In genomic region chr10:71431216-71431944, GRCh38 we compare ENCODE assay signal across 21 cellular contexts. TPM values are rescaled to one million over a fixed set of nuclear protein-coding genes. Genes with fewer than 3 reads are reported as not detected.
A peak's percentile ranks its signal among the peaks of the same experiment; 100 is the strongest.
DNase-seq lines count a peak whose midpoint lies in the region; ATAC-seq and TF ChIP-seq lines count a peak whose summit lies in the region.
"Had no signal": no experiment of that assay in that cellular context is flagged by ENCODE, and none has a peak within 500 bp of the region (broad histone marks: within the 10 kb centered on the region; RNA-seq: fewer than 3 reads in every experiment).

No MANE protein-coding gene starts in this region.

- no peak for ATAC-seq in stimulated activated naive CD8-positive, alpha-beta T cell treated with anti-CD3 and anti-CD28 coated beads, Interleukin-15, Interleukin-2, amounts not matched to agents 100 U/mL and 50 U/mL, for 24 hours
- ATAC-seq: lower lobe of right lung had no signal

- POLR2A ChIA-PET in A673 (lab: Charles Lee; ENCODE audit: low non-redundant PET), result no interaction called here

- H3K36me3 ChIP-seq in A673 (ENCODE audit: insufficient read depth, low read length, poor library complexity, severe bottlenecking) (no peaks in the 10 kb centered on the region), osteoblast (ENCODE audit: insufficient read depth, low read length) (no peaks in the 10 kb centered on the region), tibial nerve (no peaks in the 10 kb centered on the region)
- H3K36me3 ChIP-seq: lower lobe of right lung had no signal

- H3K79me2 ChIP-seq in osteoblast (ENCODE audit: insufficient read depth, low read length), result no peaks in the 10 kb centered on the region

- no peaks in the 10 kb centered on the region for H4K20me1 ChIP-seq in osteoblast (ENCODE audit: insufficient read depth, low read length)

- no peak overlapping the region for H3K4me2 ChIP-seq in osteoblast (ENCODE audit: insufficient read depth, low read length)
- H3K4me2 ChIP-seq: smooth muscle cell had no signal

- no peaks in the 10 kb centered on the region for H3K36me3 Mint-ChIP-seq in HFFc6 (ENCODE audit: low read depth)

- no peaks in the 10 kb centered on the region for H3K27me3 ChIP-seq in A673 (replicated peaks; ENCODE audit: insufficient read depth, low read depth, low read length, poor library complexity)
- H3K27me3 ChIP-seq in osteoblast (ENCODE audit: insufficient read depth, low read length), result peaks cover 5% of the 10 kb centered on the region
- H3K27me3 ChIP-seq in tibial nerve, result no peaks in the 10 kb centered on the region

- H3K27ac ChIP-seq in A673 (ENCODE audit: low read depth, low read length, poor library complexity, severe bottlenecking) (peak overlapping the region; percentile 80), osteoblast (ENCODE audit: low read depth, low read length) (no peak overlapping the region), tibial nerve (no peak overlapping the region)
- H3K27ac ChIP-seq: lower lobe of right lung had no signal

- CTCF ChIA-PET in A673 (lab: Charles Lee), result no interaction called here

- H3K4me1 ChIP-seq in A673 (ENCODE audit: insufficient read depth, low read length, poor library complexity, severe bottlenecking), result peaks cover 74% of the 10 kb centered on the region
- no peaks in the 10 kb centered on the region for H3K4me1 ChIP-seq in osteoblast (ENCODE audit: insufficient read depth, low read length)
- H3K4me1 ChIP-seq in tibial nerve, result peaks cover 0 to 24% (median 6%) of the 10 kb centered on the region in 4 donors

- H3K27me3 Mint-ChIP-seq in HFFc6 (ENCODE audit: insufficient read depth), result peaks cover 35% of the 10 kb centered on the region

- intact Hi-C loops in A673 (cut with micrococcal nuclease; ENCODE audit: unreplicated experiment), result no loop called here

- H3K4me3 Mint-ChIP-seq in HFFc6, result no peak overlapping the region
- H3K4me3 Mint-ChIP-seq: activated T-cell treated with anti-CD3 and anti-CD28 coated beads, Interleukin-2, amount 50 U/mL, for 24 hours had no signal

- TF ChIP-seq EP300 in tibial nerve (IDR thresholded peaks at IDR 0.05), result peak in 1 of 2 donors; percentile 13

- H3K4me1 Mint-ChIP-seq in HFFc6 (ENCODE audit: low read depth), result no peaks in the 10 kb centered on the region

- WGBS in tibial nerve, 2 donors, result 24 to 26% methylated on average over 15 to 16 of the region's 16 CpGs

- no peak overlapping the region for H3K27ac Mint-ChIP-seq in HFFc6
- H3K27ac Mint-ChIP-seq: activated T-cell treated with anti-CD3 and anti-CD28 coated beads, Interleukin-2, amount 50 U/mL, for 24 hours had no signal

- no peak for TF ChIP-seq CTCF in A673 (conservative IDR thresholded peaks at IDR 0.05; ENCODE audit: low read depth, low read length)
- TF ChIP-seq CTCF in osteoblast (IDR thresholded peaks at IDR 0.05; ENCODE audit: extremely low read depth, low read depth, low read length), result no peak
- no peak for TF ChIP-seq CTCF in HFFc6 (IDR thresholded peaks at IDR 0.05)
- no peak for TF ChIP-seq CTCF in tibial nerve (IDR thresholded peaks at IDR 0.05)

- BruUV-seq in A673 (replicated peaks; lab: Mats Ljungman, UMichigan), result no TSS peak

- no peaks in the 10 kb centered on the region for H3K9me3 ChIP-seq in A673 (ENCODE audit: low read depth, low read length, poor library complexity, severe bottlenecking)
- H3K9me3 ChIP-seq in osteoblast (ENCODE audit: low read depth, low read length), result no peaks in the 10 kb centered on the region
- no peaks in the 10 kb centered on the region for H3K9me3 ChIP-seq in tibial nerve
- H3K9me3 ChIP-seq: lower lobe of right lung had no signal

- H2AFZ ChIP-seq in osteoblast (ENCODE audit: low read length), result no peak overlapping the region

- no peak for TF ChIP-seq POLR2A in tibial nerve (IDR thresholded peaks at IDR 0.05)

- DNase-seq in A673 (ENCODE audit: low spot score) (peak; percentile 65), NCI-H146 treated with DMSO at 0.1 percent for 48 hours (lab: John Stamatoyannopoulos, UW; ENCODE audit: unreplicated experiment) (peak; percentile 12), globus pallidus (ENCODE audit: low spot score) (peak; percentile 24), osteoblast (ENCODE audit: insufficient read length, low spot score, missing footprints) (peak; percentile 71), HFFc6 (no peak), tibial nerve (ENCODE audit: low spot score in 2 of 2) (no peak), NCI-H2081 treated with DMSO at 0.1 percent for 48 hours (lab: John Stamatoyannopoulos, UW) (no peak)
- DNase-seq in stimulated activated naive CD8-positive, alpha-beta T cell treated with anti-CD3 and anti-CD28 coated beads, Interleukin-15, Interleukin-2, amounts not matched to agents 100 U/mL and 50 U/mL, for 24 hours, result no peak
- DNase-seq: ACHN; activated CD4-positive, alpha-beta T cell treated with anti-CD3 and anti-CD28 coated beads, Interleukin-2, amount 50 U/mL, for 4 hours; activated naive CD4-positive, alpha-beta T cell treated with Interleukin-2 at 50 U/mL for 16 hours; activated T-cell treated with anti-CD3 and anti-CD28 coated beads, Interleukin-2, amount 50 U/mL, for 24 hours; lower lobe of right lung; MV-4-11; NCI-H2081; NCI-H510A treated with DMSO at 0.1 percent for 48 hours; OCI-M1; stimulated activated CD4-positive, alpha-beta T cell treated with anti-CD3 and anti-CD28 coated beads, Interleukin-4, amount 100 ng/mL, for 24 hours; T-helper 2 cell had no signal

- peak overlapping the region; percentile 4 for H3K4me3 ChIP-seq in A673 (ENCODE audit: low read depth, low read length, poor library complexity, severe bottlenecking)
- no peak overlapping the region for H3K4me3 ChIP-seq in osteoblast (ENCODE audit: insufficient read depth, low read length)
- H3K4me3 ChIP-seq in tibial nerve, result no peak overlapping the region
- H3K4me3 ChIP-seq: K562, lower lobe of right lung, smooth muscle cell had no signal

- no peaks in the 10 kb centered on the region for H3K9me3 Mint-ChIP-seq in HFFc6
- H3K9me3 Mint-ChIP-seq: activated T-cell treated with anti-CD3 and anti-CD28 coated beads, Interleukin-2, amount 50 U/mL, for 24 hours had no signal

RNA-seq across cellular contexts. Expression of gene CDH23, which starts 34.7 kb away (rescaled TPM):
- total RNA-seq in A673 (2021), result 49.7 and 50.7 TPM in 2 replicates
- total RNA-seq in osteoblast, result under 0.01 and 0.36 TPM in 2 replicates
- total RNA-seq in HFFc6 (2021; fragmentation: NEBNext Ultra II Directional; extraction: Animal tissue kit (Norgen Biotek cat#: 25700)), result under 1 TPM in 4 of 6 experiments, not detected in 2; 0.02 to 0.11 (median 0.04) TPM
- total RNA-seq in tibial nerve, result 10 to 100 TPM; 13.8 to 20.1 (median 17.3) TPM

Comparison
In these comparisons a context has a peak if more than half of its experiments do, and no peak if none do; other contexts are left out.
1. DNase-seq: peak in A673 (single experiment), NCI-H146 treated with DMSO at 0.1 percent for 48 hours (single experiment), globus pallidus (single experiment) and osteoblast (single experiment); none in HFFc6 (single experiment), tibial nerve (0 of 2), NCI-H2081 treated with DMSO at 0.1 percent for 48 hours (single experiment) and stimulated activated naive CD8-positive, alpha-beta T cell treated with anti-CD3 and anti-CD28 coated beads, Interleukin-15, Interleukin-2, amounts not matched to agents 100 U/mL and 50 U/mL, for 24 hours (single experiment).
2. RNA of gene CDH23, which starts 34.7 kb away (total RNA-seq): 49.7 to 50.7 TPM in A673 and 13.8 to 20.1 TPM in tibial nerve; under 0.01 to 0.36 TPM in osteoblast and 0.02 to 0.11 TPM in HFFc6; every median in the first group is over 10 times any median in the second.